ENCODE assay signal across 25 cellular contexts in genomic region chr18:14124689-14125088, GRCh38.
"Had no signal": no experiment of that assay in that cellular context is flagged by ENCODE, and none has a peak within 500 bp of the region (broad histone marks: within the 10 kb centered on the region; RNA-seq: fewer than 3 reads in every experiment).

No MANE protein-coding gene starts in this region.

- H3K27me3 Mint-ChIP-seq: T-cell had no signal

- H3K36me3 Mint-ChIP-seq: natural killer cell had no signal

- H3K9me3 Mint-ChIP-seq: activated naive CD4-positive, alpha-beta T cell treated with anti-CD3 and anti-CD28 coated beads for 36 hours; natural killer cell; T-cell; T-helper 2 cell treated with Interferon-gamma antibody and Interleukin-4, amounts not matched to agents 5 μg/mL and 100 μg/mL, for 36 hours had no signal

- H3K36me3 ChIP-seq: right atrium auricular region, thyroid gland had no signal

- H3K27me3 ChIP-seq: right atrium auricular region, thyroid gland had no signal

- H3K27ac ChIP-seq: coronary artery, psoas muscle, right atrium auricular region, thyroid gland, VCaP had no signal

- DNase-seq: activated CD4-positive, alpha-beta T cell treated with anti-CD3 and anti-CD28 coated beads for 1 hour; activated effector memory CD4-positive, alpha-beta T cell treated with Interleukin-2 at 50 U/mL for 16 hours; activated naive CD4-positive, alpha-beta T cell treated with anti-CD3 and anti-CD28 coated beads for 36 hours; activated T-cell treated with anti-CD3 and anti-CD28 coated beads, Interleukin-2, amount 50 U/mL, for 48 hours; amygdala; cerebellar nuclear complex; erythroblast; foreskin fibroblast; left ventricle myocardium superior; mammary epithelial cell; midbrain; natural killer cell; psoas muscle; stimulated activated CD4-positive, alpha-beta T cell treated with anti-CD3 and anti-CD28 coated beads, Interleukin-12 subunit alpha, Interleukin-12 subunit beta, amount 100 ng/mL, for 4 hours; stimulated activated CD4-positive, alpha-beta T cell treated with anti-CD3 and anti-CD28 coated beads, Interleukin-4, amount 100 ng/mL, for 4 hours; stimulated activated naive CD8-positive, alpha-beta T cell treated with anti-CD3 and anti-CD28 coated beads, Interleukin-15, Interleukin-2, amounts not matched to agents 100 U/mL and 50 U/mL, for 24 hours; substantia nigra; T-cell; thyroid gland had no signal

- H3K4me1 ChIP-seq: psoas muscle, right atrium auricular region, thyroid gland had no signal

- H3K4me3 ChIP-seq: coronary artery, psoas muscle, right atrium auricular region, thyroid gland had no signal

- FAIRE-seq: endometrium, islet of Langerhans had no signal

- H3K4me3 Mint-ChIP-seq: activated naive CD4-positive, alpha-beta T cell treated with anti-CD3 and anti-CD28 coated beads for 36 hours; natural killer cell; T-cell; T-helper 2 cell treated with Interferon-gamma antibody and Interleukin-4, amounts not matched to agents 5 μg/mL and 100 μg/mL, for 36 hours had no signal

- H3K9me3 ChIP-seq: psoas muscle, right atrium auricular region, thyroid gland had no signal

- H3K27ac Mint-ChIP-seq: activated naive CD4-positive, alpha-beta T cell treated with anti-CD3 and anti-CD28 coated beads for 36 hours; T-helper 2 cell treated with Interferon-gamma antibody and Interleukin-4, amounts not matched to agents 5 μg/mL and 100 μg/mL, for 36 hours had no signal
